In genomic region chr1:206635080-206635982, GRCh38 we compare ENCODE assay signal across 8 cellular contexts. TPM values are rescaled to one million over a fixed set of nuclear protein-coding genes. Genes with fewer than 3 reads are reported as not detected.
DNase-seq lines count a peak whose midpoint lies in the region; ATAC-seq and TF ChIP-seq lines count a peak whose summit lies in the region.

TSS of gene DYRK3 (plus strand) at chr1:206635536. CDS start at chr1:206635704, 168 bp downstream.

- H3K4me3 ChIP-seq in GM23248 (peak within 1 kb of the TSS; percentile 91), fibroblast of lung (replicated peaks in 1 of 4; ENCODE audit: control extremely low read depth in 1 of 4, insufficient read depth in 1 of 4, low read depth in 3 of 4, low read length in 4 of 4) (peak within 1 kb of the TSS; percentile 79 to 94 (median 84))
- peak within 1 kb of the TSS; percentile 67 for H3K4me3 ChIP-seq in naive thymus-derived CD4-positive, alpha-beta T cell (ENCODE audit: low read length)

- H3K27me3 Mint-ChIP-seq in naive thymus-derived CD4-positive, alpha-beta T cell = peaks cover 7 to 13% (median 9%) of the 10 kb centered on the region in 5 donors
- peaks cover 21% of the 10 kb centered on the region for H3K27me3 Mint-ChIP-seq in stimulated activated memory B cell treated with anti-CD40 and anti-IgM and Interleukin-4, amounts not matched to agents 10 μg/mL and 1 μg/mL and 100 μg/mL, for 72 hours

- intact Hi-C loops in naive thymus-derived CD4-positive, alpha-beta T cell (cut with micrococcal nuclease) = loop anchor here (1.0 to 10.0 kb wide), 8 partner anchors 23 to 1119 kb away; partner anchors contain the start of genes EIF2D (in 2 of the 2), CD46 (in 1 of the 2), CD55 (in 1 of the 2) and FCMR (in 1 of the 2)

- CTCF ChIA-PET in naive thymus-derived CD4-positive, alpha-beta T cell (lab: Charles Lee) = interaction anchor here (0.7 to 4.2 kb wide), 10 partner anchors 20 to 347 kb away, joined by 3 to 53 read pairs (median 3); partner anchors contain the start of gene MAPKAPK2

- POLR2A ChIA-PET in naive thymus-derived CD4-positive, alpha-beta T cell (lab: Charles Lee) = interaction anchor here (1.7 kb wide), 1 partner anchor 286 kb away, joined by 4 read pairs; the partner anchor contains the start of gene FCMR

- H3K9me2 ChIP-seq in GM23248 (ENCODE audit: insufficient read depth) = no peaks in the 10 kb centered on the region

- DNase-seq in EH (ENCODE audit: low read depth) (peak; percentile 94), GM23248 (peak; percentile 99), Kasumi-1 (lab: John Stamatoyannopoulos, UW) (peak; percentile 86 to 88), RKO (ENCODE audit: low spot score) (peak; percentile 96), fibroblast of lung (ENCODE audit: low read depth in 2 of 2) (peak; percentile 91)
- DNase-seq in activated T-helper 1 cell treated with anti-CD3 and anti-CD28 coated beads, Interleukin-2, amount 50 U/mL, for 16 hours (ENCODE audit: low read depth in 1 of 2, low spot score in 1 of 2) = peak; percentile 75 to 89
- DNase-seq in naive thymus-derived CD4-positive, alpha-beta T cell = peak; percentile 71 to 98 (median 80)

- in situ Hi-C loops in GM23248 (cut with MboI) = no loop called here

- WGBS in GM23248 (ENCODE audit: low coverage in 1 of 2, low lambda C conversion rate in 2 of 2, missing lambda C conversion rate in 2 of 2), 2 experiments = 0 to 1% methylated on average over 56 to 65 of the region's 85 CpGs

- H3K27ac Mint-ChIP-seq in naive thymus-derived CD4-positive, alpha-beta T cell = peak within 1 kb of the TSS; percentile 64 to 93 (median 85)
- peak within 1 kb of the TSS; percentile 50 for H3K27ac Mint-ChIP-seq in stimulated activated memory B cell treated with anti-CD40 and anti-IgM and Interleukin-4, amounts not matched to agents 10 μg/mL and 1 μg/mL and 100 μg/mL, for 72 hours

- no peaks in the 10 kb centered on the region for H4K20me1 ChIP-seq in GM23248 (ENCODE audit: insufficient read depth)
- no peaks in the 10 kb centered on the region for H4K20me1 ChIP-seq in fibroblast of lung (ENCODE audit: control insufficient read depth, extremely low read depth, insufficient read depth, low read length)

- H3K36me3 ChIP-seq in GM23248 (ENCODE audit: low read depth) (0 out of 2 replicates have a peak, but pooled peaks cover 4% of the 10 kb centered on the region), fibroblast of lung (ENCODE audit: control insufficient read depth, insufficient read depth, low read length) (no peaks in the 10 kb centered on the region)
- no peaks in the 10 kb centered on the region for H3K36me3 ChIP-seq in naive thymus-derived CD4-positive, alpha-beta T cell (ENCODE audit: control insufficient read depth in 2 of 3, insufficient read depth in 3 of 3, low read length in 3 of 3)

- H3K4me3 Mint-ChIP-seq in naive thymus-derived CD4-positive, alpha-beta T cell = peak within 1 kb of the TSS; percentile 85 to 96 (median 90)
- H3K4me3 Mint-ChIP-seq in stimulated activated memory B cell treated with anti-CD40 and anti-IgM and Interleukin-4, amounts not matched to agents 10 μg/mL and 1 μg/mL and 100 μg/mL, for 72 hours = peak within 1 kb of the TSS; percentile 87

- peaks cover 14 to 29% (median 18%) of the 10 kb centered on the region in 7 donors for H3K4me1 Mint-ChIP-seq in naive thymus-derived CD4-positive, alpha-beta T cell
- H3K4me1 Mint-ChIP-seq in stimulated activated memory B cell treated with anti-CD40 and anti-IgM and Interleukin-4, amounts not matched to agents 10 μg/mL and 1 μg/mL and 100 μg/mL, for 72 hours = peaks cover 31% of the 10 kb centered on the region

- peaks cover 45% of the 10 kb centered on the region for H3K79me2 ChIP-seq in GM23248 (ENCODE audit: insufficient read depth)
- peaks cover 18% of the 10 kb centered on the region for H3K79me2 ChIP-seq in fibroblast of lung (ENCODE audit: control insufficient read depth, insufficient read depth, low read length)

- H3K27ac ChIP-seq in GM23248 = peak within 1 kb of the TSS; percentile 94
- H3K27ac ChIP-seq in fibroblast of lung (ENCODE audit: insufficient read depth, low read length) = peak within 1 kb of the TSS; percentile 89
- H3K27ac ChIP-seq in naive thymus-derived CD4-positive, alpha-beta T cell (ENCODE audit: low read depth, low read length) = peak within 1 kb of the TSS; percentile 57

- ATAC-seq in naive thymus-derived CD4-positive, alpha-beta T cell = peak; percentile 97
- ATAC-seq in stimulated activated memory B cell treated with anti-CD40 and anti-IgM and Interleukin-4, amounts not matched to agents 10 μg/mL and 1 μg/mL and 100 μg/mL, for 72 hours = peak; percentile 96

- no peak for TF ChIP-seq CTCF in fibroblast of lung (conservative IDR thresholded peaks at IDR 0.05 in 1 of 2, IDR thresholded peaks at IDR 0.05 in 1 of 2; ENCODE audit: low read depth in 1 of 2, low read length in 2 of 2)

- H3K9ac ChIP-seq in GM23248 (peak within 1 kb of the TSS; percentile 96), fibroblast of lung (ENCODE audit: insufficient read depth, low read length) (peak within 1 kb of the TSS; percentile 93)

- peak within 1 kb of the TSS; percentile 74 for H2AFZ ChIP-seq in GM23248
- peak within 1 kb of the TSS; percentile 25 for H2AFZ ChIP-seq in fibroblast of lung (ENCODE audit: low read length)

- H3K4me2 ChIP-seq in GM23248 (ENCODE audit: unreplicated experiment) (peak within 1 kb of the TSS; percentile 92), fibroblast of lung (ENCODE audit: extremely low read depth, insufficient read depth, low read length) (peak within 1 kb of the TSS; percentile 84)

- H3K4me1 ChIP-seq in GM23248 (ENCODE audit: insufficient read depth) (peaks cover 47% of the 10 kb centered on the region), fibroblast of lung (ENCODE audit: control insufficient read depth, extremely low read depth, insufficient read depth, low read length) (peaks cover 16% of the 10 kb centered on the region)
- H3K4me1 ChIP-seq in naive thymus-derived CD4-positive, alpha-beta T cell (ENCODE audit: control insufficient read depth in 2 of 2, insufficient read depth in 2 of 2, low read length in 2 of 2) = peaks cover 8 to 16% of the 10 kb centered on the region in 2 donors

- H3K9me3 Mint-ChIP-seq in naive thymus-derived CD4-positive, alpha-beta T cell = no peaks in the 10 kb centered on the region
- no peaks in the 10 kb centered on the region for H3K9me3 Mint-ChIP-seq in stimulated activated memory B cell treated with anti-CD40 and anti-IgM and Interleukin-4, amounts not matched to agents 10 μg/mL and 1 μg/mL and 100 μg/mL, for 72 hours

- H3K36me3 Mint-ChIP-seq in naive thymus-derived CD4-positive, alpha-beta T cell = peaks cover 0 to 3% (median 0%) of the 10 kb centered on the region in 5 donors
- no peaks in the 10 kb centered on the region for H3K36me3 Mint-ChIP-seq in stimulated activated memory B cell treated with anti-CD40 and anti-IgM and Interleukin-4, amounts not matched to agents 10 μg/mL and 1 μg/mL and 100 μg/mL, for 72 hours

- H3K9me3 ChIP-seq in GM23248 (ENCODE audit: low read depth) (no peaks in the 10 kb centered on the region), fibroblast of lung (ENCODE audit: control insufficient read depth, insufficient read depth, low read depth, low read length) (no peaks in the 10 kb centered on the region)
- no peaks in the 10 kb centered on the region for H3K9me3 ChIP-seq in naive thymus-derived CD4-positive, alpha-beta T cell (ENCODE audit: control insufficient read depth in 2 of 3, low read length in 3 of 3)

- no peaks in the 10 kb centered on the region for H3K27me3 ChIP-seq in GM23248 (replicated peaks; ENCODE audit: insufficient read depth)
- no peaks in the 10 kb centered on the region for H3K27me3 ChIP-seq in fibroblast of lung (ENCODE audit: control insufficient read depth, insufficient read depth, low read length)
- no peaks in the 10 kb centered on the region for H3K27me3 ChIP-seq in naive thymus-derived CD4-positive, alpha-beta T cell (ENCODE audit: control insufficient read depth in 2 of 2, insufficient read depth in 2 of 2, low read length in 2 of 2)

- H3F3A ChIP-seq in GM23248 (ENCODE audit: insufficient read depth) = peaks cover 43% of the 10 kb centered on the region

RNA-seq across cellular contexts. Expression of gene DYRK3, which starts in this region (rescaled TPM):
- 28.8 and 31.5 TPM in 2 replicates for total RNA-seq in GM23248 (2014; rRNA removed; shearing (Covaris generic))
- 16.9 and 18.2 TPM in 2 replicates for polyA plus RNA-seq in GM23248 (2016; fragmentation: Nextera tagmentation; extraction: Ambion mirVana)
- total RNA-seq in fibroblast of lung = 28.5 and 38.5 TPM in 2 replicates
- 9.3 and 10.2 TPM in 2 replicates for polyA plus RNA-seq in fibroblast of lung
- polyA plus RNA-seq in fibroblast of lung (2012) = 10.7 and 11.2 TPM in 2 replicates
- polyA minus RNA-seq in fibroblast of lung (ENCODE audit: low replicate concordance) = 5.9 and 8.1 TPM in 2 replicates
- total RNA-seq in naive thymus-derived CD4-positive, alpha-beta T cell = 1 to 10 TPM in 2 of 5 experiments, under 1 TPM in 3; 0.22 to 8.2 (median 0.69) TPM
- not detected for polyA plus RNA-seq in naive thymus-derived CD4-positive, alpha-beta T cell

Comparison
In these comparisons a context has a peak if more than half of its experiments do, and no peak if none do; other contexts are left out.
1. Peak in every context shown above with its lines: DNase-seq, ATAC-seq, H3K4me3 ChIP-seq and H3K27ac ChIP-seq.
2. RNA of gene DYRK3 (polyA plus RNA-seq): 16.9 to 18.2 TPM in GM23248 and 9.3 to 11.2 TPM in fibroblast of lung; not detected in naive thymus-derived CD4-positive, alpha-beta T cell; every median in the first group is over 10 times any median in the second.